Comparison of ENCODE assay signal across 13 cellular contexts in genomic region chr9:84736076-84736475, GRCh38.
DNase-seq lines count a peak whose midpoint lies in the region; ATAC-seq lines count a peak whose summit lies in the region.
"Had no signal": no experiment of that assay in that cellular context is flagged by ENCODE, and none has a peak within 500 bp of the region (broad histone marks: within the 10 kb centered on the region; RNA-seq: fewer than 3 reads in every experiment).

No MANE protein-coding gene starts in this region.

- CTCF ChIA-PET in T-cell (lab: Charles Lee) = no interaction called here

- H3K27ac Mint-ChIP-seq in T-cell = no peak overlapping the region
- H3K27ac Mint-ChIP-seq: CD4-positive, alpha-beta memory T cell had no signal

- H3K4me1 Mint-ChIP-seq in T-cell = no peaks in the 10 kb centered on the region
- H3K4me1 Mint-ChIP-seq: CD4-positive, alpha-beta memory T cell had no signal

- DNase-seq in EH (ENCODE audit: low read depth) (peak; percentile 82), RPMI7951 (ENCODE audit: low read depth) (peak; percentile 24), islet precursor cell (peak; percentile 79), putamen (ENCODE audit: low spot score) (peak; percentile 66), T-cell (no peak), NK-92 (lab: John Stamatoyannopoulos, UW; ENCODE audit: unreplicated experiment) (no peak), cerebellum (ENCODE audit: low spot score) (no peak)
- DNase-seq: Calu3; CD4-positive, alpha-beta memory T cell; NCI-H187 treated with DMSO at 0.1 percent for 48 hours; NCI-H2227 treated with DMSO at 0.1 percent for 48 hours; NCI-H510A treated with DMSO at 0.1 percent for 48 hours; NCI-H774 had no signal

- no peak for ATAC-seq in T-cell (replicated peaks in 1 of 4)

- H3K9me3 Mint-ChIP-seq in T-cell = no peaks in the 10 kb centered on the region

- H3K4me3 Mint-ChIP-seq in T-cell = no peak overlapping the region
- H3K4me3 Mint-ChIP-seq: CD4-positive, alpha-beta memory T cell had no signal

- no peaks in the 10 kb centered on the region for H3K36me3 Mint-ChIP-seq in T-cell
- H3K36me3 Mint-ChIP-seq: CD4-positive, alpha-beta memory T cell had no signal

- no peaks in the 10 kb centered on the region for H3K27me3 Mint-ChIP-seq in T-cell
- H3K27me3 Mint-ChIP-seq: CD4-positive, alpha-beta memory T cell had no signal

- POLR2A ChIA-PET in T-cell (lab: Charles Lee) = no interaction called here

Comparison
In these comparisons a context has a peak if more than half of its experiments do, and no peak if none do; other contexts are left out.
1. DNase-seq: peak in EH (single experiment), RPMI7951 (single experiment), islet precursor cell (single experiment) and putamen (single experiment); none in T-cell (0 of 34), NK-92 (single experiment) and cerebellum (single experiment).